ENCODE assay signal across 8 cellular contexts in genomic region chr1:63367218-63368103, GRCh38. TPM values are rescaled to one million over a fixed set of nuclear protein-coding genes. Genes with fewer than 3 reads are reported as not detected.
DNase-seq lines count a peak whose midpoint lies in the region; ATAC-seq and TF ChIP-seq lines count a peak whose summit lies in the region.

ALG6 (plus strand) TSS chr1:63367627; CDS start chr1:63370978, 3,351 bp downstream.

- TF ChIP-seq CTCF in C4-2B (conservative IDR thresholded peaks at IDR 0.05): no peak; the same call in 1 of the 2 replicates

- DNase-seq in NCI-H526 treated with DMSO at 0.1 percent for 48 hours (lab: John Stamatoyannopoulos, UW) (peak; percentile 79), dedifferentiated amniotic fluid mesenchymal stem cell (ENCODE audit: extremely low spot score) (peak; percentile 83), left lobe of liver (ENCODE audit: low spot score) (peak; percentile 97)
- peak; percentile 82 for DNase-seq in activated CD4-positive, alpha-beta T cell treated with anti-CD3 and anti-CD28 coated beads, Interleukin-2, amount 50 U/mL, for 1 hour
- peak; percentile 93 to 95 for DNase-seq in stimulated activated CD4-positive, alpha-beta T cell treated with anti-CD3 and anti-CD28 coated beads, Interleukin-2, amount 100 ng/mL, for 24 hours

- peak within 1 kb of the TSS; percentile 78 for H3K27ac ChIP-seq in C4-2B

- ATAC-seq in GM19372 (IDR thresholded peaks at IDR 0.05; ENCODE audit: low read depth, unreplicated experiment) (peak; percentile 94), HG03521 (IDR thresholded peaks at IDR 0.05; ENCODE audit: unreplicated experiment) (peak; percentile 95), left lobe of liver (peak; percentile 98)

RNA-seq across cellular contexts. Expression of gene ALG6, which starts in this region (rescaled TPM):
- 5.4 TPM for total RNA-seq in left lobe of liver

Comparison
In these comparisons a context has a peak if more than half of its experiments do, and no peak if none do; other contexts are left out.
1. Peak in every context shown above with its lines: DNase-seq, ATAC-seq and H3K27ac ChIP-seq.